Comparison of ENCODE assay signal across 18 cellular contexts in the genomic region with DNA sequence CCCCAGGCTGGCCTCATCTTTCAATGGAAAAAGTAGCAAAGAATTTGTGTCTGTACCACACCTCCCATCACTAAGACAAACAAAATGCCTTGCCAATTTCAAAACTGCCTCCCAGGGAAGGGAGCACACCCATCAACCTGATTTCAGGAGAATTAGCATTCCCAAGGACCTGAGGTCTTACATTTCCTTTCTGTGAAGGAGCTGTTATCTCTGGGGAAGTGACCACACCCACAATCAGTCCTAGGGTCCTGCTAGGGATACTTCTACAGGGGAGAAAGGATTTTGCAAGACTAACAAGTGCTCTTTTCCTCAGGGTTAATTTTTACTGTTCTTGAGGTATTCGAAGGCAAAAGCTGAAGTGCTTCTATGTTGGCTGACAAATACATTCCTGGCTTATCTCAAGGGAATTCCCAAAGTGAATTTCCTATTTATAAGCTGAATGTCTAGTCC.
DNase-seq lines count a peak whose midpoint lies in the region; ATAC-seq and TF ChIP-seq lines count a peak whose summit lies in the region.
"Had no signal": no experiment of that assay in that cellular context is flagged by ENCODE, and none has a peak within 500 bp of the region (broad histone marks: within the 10 kb centered on the region; RNA-seq: fewer than 3 reads in every experiment).

No MANE protein-coding gene starts in this region.

- peaks cover 12 to 13% of the 10 kb centered on the region in 2 experiments for H3K4me1 ChIP-seq in SK-N-SH (ENCODE audit: control insufficient read depth in 1 of 2, insufficient read depth in 2 of 2, low read depth in 1 of 2, low read length in 1 of 2)
- H3K4me1 ChIP-seq in mesenchymal stem cell (ENCODE audit: control insufficient read depth, insufficient read depth, low read depth, low read length), result no peaks in the 10 kb centered on the region
- H3K4me1 ChIP-seq: foreskin keratinocyte, Peyer's patch had no signal

- peaks cover 7% of the 10 kb centered on the region for H3F3A ChIP-seq in SK-N-SH (replicated peaks; ENCODE audit: insufficient read depth)

- no peak for TF ChIP-seq RAD21 in SK-N-SH (IDR thresholded peaks at IDR 0.05; ENCODE audit: low read length)

- no peaks in the 10 kb centered on the region for H3K9me3 ChIP-seq in SK-N-SH
- no peaks in the 10 kb centered on the region for H3K9me3 ChIP-seq in mesenchymal stem cell (ENCODE audit: control insufficient read depth, low read length)
- H3K9me3 ChIP-seq: pancreas, Peyer's patch had no signal

- 11% methylated on average over 1 of the region's 1 CpG for WGBS in SK-N-SH (ENCODE audit: low lambda C conversion rate)
- no CpG with 5 or more reads among the region's 1 CpG for WGBS in mesenchymal stem cell

- H3K4ac ChIP-seq in mesenchymal stem cell (ENCODE audit: low read depth in 1 of 2, low read length in 2 of 2), result no peak overlapping the region

- no peaks in the 10 kb centered on the region for H3K79me1 ChIP-seq in mesenchymal stem cell (replicated peaks; ENCODE audit: low read length, poor library complexity, severe bottlenecking)

- H3K36me3 Mint-ChIP-seq in activated CD4-positive, alpha-beta memory T cell treated with anti-CD3 and anti-CD28 coated beads for 36 hours, result no peaks in the 10 kb centered on the region
- H3K36me3 Mint-ChIP-seq: CD8-positive, alpha-beta memory T cell; stimulated activated naive B cell treated with anti-CD40 and anti-IgM and Interleukin-4, amounts not matched to agents 10 μg/mL and 1 μg/mL and 100 μg/mL, for 72 hours had no signal

- H3K27me3 Mint-ChIP-seq in activated CD4-positive, alpha-beta memory T cell treated with anti-CD3 and anti-CD28 coated beads for 36 hours, result no peaks in the 10 kb centered on the region

- no peaks in the 10 kb centered on the region for H3K9me3 Mint-ChIP-seq in activated CD4-positive, alpha-beta memory T cell treated with anti-CD3 and anti-CD28 coated beads for 36 hours
- H3K9me3 Mint-ChIP-seq: CD8-positive, alpha-beta memory T cell; stimulated activated naive B cell treated with anti-CD40 and anti-IgM and Interleukin-4, amounts not matched to agents 10 μg/mL and 1 μg/mL and 100 μg/mL, for 72 hours had no signal

- no peaks in the 10 kb centered on the region for H3K27me3 ChIP-seq in SK-N-SH (ENCODE audit: insufficient read depth)
- H3K27me3 ChIP-seq in mesenchymal stem cell (ENCODE audit: control insufficient read depth in 1 of 2, insufficient read depth in 1 of 2, low read length in 2 of 2), result no peaks in the 10 kb centered on the region
- H3K27me3 ChIP-seq: brain microvascular endothelial cell, pancreas, Peyer's patch had no signal

- TF ChIP-seq EP300 in SK-N-SH (IDR thresholded peaks at IDR 0.05; ENCODE audit: borderline replicate concordance in 1 of 2, low read depth in 1 of 2, low read length in 1 of 2), result no peak

- H2BK120ac ChIP-seq in mesenchymal stem cell (ENCODE audit: low read depth, low read length), result no peak overlapping the region

- H3K9ac ChIP-seq in SK-N-SH, result no peak overlapping the region
- no peak overlapping the region for H3K9ac ChIP-seq in mesenchymal stem cell (ENCODE audit: low read length)

- POLR2A ChIA-PET in SK-N-SH (lab: Yijun Ruan, JAX), result no interaction called here
- POLR2A ChIA-PET in activated CD4-positive, alpha-beta memory T cell treated with anti-CD3 and anti-CD28 coated beads for 36 hours (lab: Charles Lee), result no interaction called here

- no peak overlapping the region for H3K23ac ChIP-seq in mesenchymal stem cell (ENCODE audit: low read length in 2 of 2)

- intact Hi-C loops in activated CD4-positive, alpha-beta memory T cell treated with anti-CD3 and anti-CD28 coated beads for 36 hours (cut with micrococcal nuclease), result loop anchor here (5.0 kb wide), 1 partner anchor 97 kb away; a partner anchor contains a TSS

- H3K4me3 ChIP-seq in SK-N-SH (ENCODE audit: low read depth in 2 of 2, low read length in 1 of 2), result no peak overlapping the region
- no peak overlapping the region for H3K4me3 ChIP-seq in fibroblast of pulmonary artery (replicated peaks; ENCODE audit: low read depth, low read length)
- no peak overlapping the region for H3K4me3 ChIP-seq in mesenchymal stem cell (ENCODE audit: insufficient read depth in 1 of 2, low read depth in 1 of 2, low read length in 2 of 2)
- H3K4me3 ChIP-seq: pancreas, Peyer's patch had no signal

- no peak overlapping the region for H3K18ac ChIP-seq in mesenchymal stem cell (ENCODE audit: low read depth in 1 of 2, low read length in 2 of 2)

- no peak overlapping the region for H4K91ac ChIP-seq in mesenchymal stem cell (ENCODE audit: low read length)

- CTCF ChIA-PET in SK-N-SH (lab: Yijun Ruan, JAX), result interaction anchor here (1.1 to 1.4 kb wide), 4 partner anchors 14 to 225 kb away, joined by 3 to 4 read pairs (median 4); a partner anchor contains a TSS
- CTCF ChIA-PET in activated CD4-positive, alpha-beta memory T cell treated with anti-CD3 and anti-CD28 coated beads for 36 hours (lab: Charles Lee), result no interaction called here

- no peaks in the 10 kb centered on the region for H3K79me2 ChIP-seq in SK-N-SH (ENCODE audit: insufficient read depth)

- no peak overlapping the region for H3K4me3 Mint-ChIP-seq in activated CD4-positive, alpha-beta memory T cell treated with anti-CD3 and anti-CD28 coated beads for 36 hours
- H3K4me3 Mint-ChIP-seq: CD8-positive, alpha-beta memory T cell; stimulated activated naive B cell treated with anti-CD40 and anti-IgM and Interleukin-4, amounts not matched to agents 10 μg/mL and 1 μg/mL and 100 μg/mL, for 72 hours had no signal

- H2AFZ ChIP-seq in SK-N-SH (ENCODE audit: low read depth), result no peak overlapping the region
- no peak overlapping the region for H2AFZ ChIP-seq in mesenchymal stem cell (ENCODE audit: low read depth, low read length)

- no peak overlapping the region for H3K27ac Mint-ChIP-seq in activated CD4-positive, alpha-beta memory T cell treated with anti-CD3 and anti-CD28 coated beads for 36 hours
- H3K27ac Mint-ChIP-seq: CD8-positive, alpha-beta memory T cell; stimulated activated naive B cell treated with anti-CD40 and anti-IgM and Interleukin-4, amounts not matched to agents 10 μg/mL and 1 μg/mL and 100 μg/mL, for 72 hours had no signal

- H4K8ac ChIP-seq in mesenchymal stem cell (ENCODE audit: low read length), result no peak overlapping the region

- no peaks in the 10 kb centered on the region for H3K36me3 ChIP-seq in SK-N-SH (replicated peaks in 1 of 2; ENCODE audit: control insufficient read depth in 1 of 2, insufficient read depth in 2 of 2, low read length in 1 of 2)
- H3K36me3 ChIP-seq in mesenchymal stem cell (ENCODE audit: control insufficient read depth in 1 of 2, insufficient read depth in 2 of 2, low read depth in 1 of 2, low read length in 2 of 2), result no peaks in the 10 kb centered on the region
- H3K36me3 ChIP-seq: brain microvascular endothelial cell, pancreas, Peyer's patch had no signal

- no peak for TF ChIP-seq CTCF in SK-N-SH (IDR thresholded peaks at IDR 0.05)
- no peak for TF ChIP-seq CTCF in fibroblast of pulmonary artery (IDR thresholded peaks at IDR 0.05; ENCODE audit: low read length, missing control alignments)

- H3K27ac ChIP-seq in SK-N-SH (ENCODE audit: low read depth in 2 of 2, low read length in 1 of 2), result peak overlapping the region; percentile 1 to 86; a peak in 2 of 4 replicates
- no peak overlapping the region for H3K27ac ChIP-seq in mesenchymal stem cell (ENCODE audit: low read length, poor library complexity, severe bottlenecking)
- H3K27ac ChIP-seq: brain microvascular endothelial cell, foreskin keratinocyte, pancreas, Peyer's patch had no signal

- no peak for ATAC-seq in GM19023 (IDR thresholded peaks at IDR 0.05; ENCODE audit: unreplicated experiment)
- ATAC-seq: foreskin keratinocyte; stimulated activated naive B cell treated with anti-CD40 and anti-IgM and Interleukin-4, amounts not matched to agents 10 μg/mL and 1 μg/mL and 100 μg/mL, for 72 hours had no signal

- peak; percentile 20 for DNase-seq in Daoy (ENCODE audit: low read depth)
- DNase-seq in SK-N-SH, result no peak
- peak; percentile 68 for DNase-seq in fibroblast of pulmonary artery (ENCODE audit: low read depth)
- peak; percentile 75 for DNase-seq in mesenchymal stem cell
- DNase-seq in NCI-H2227 treated with DMSO at 0.1 percent for 48 hours (lab: John Stamatoyannopoulos, UW), result no peak
- no peak for DNase-seq in NCI-H446 (lab: John Stamatoyannopoulos, UW)
- no peak for DNase-seq in activated CD4-positive, alpha-beta memory T cell treated with anti-CD3 and anti-CD28 coated beads for 36 hours
- DNase-seq: activated CD4-positive, CD25-positive, alpha-beta regulatory T cell; activated gamma-delta T cell treated with Interleukin-2 at 50 U/mL for 16 hours; brain microvascular endothelial cell; CD8-positive, alpha-beta memory T cell; foreskin keratinocyte; NCI-H187 treated with DMSO at 0.1 percent for 48 hours; NCI-H774; pancreas; Peyer's patch; stimulated activated naive B cell treated with anti-CD40 and anti-IgM and Interleukin-4, amounts not matched to agents 10 μg/mL and 1 μg/mL and 100 μg/mL, for 72 hours had no signal

- no peaks in the 10 kb centered on the region for H4K20me1 ChIP-seq in SK-N-SH (ENCODE audit: insufficient read depth)

- H3K4me2 ChIP-seq in SK-N-SH (no peak overlapping the region; the same call in 1 of the 2 replicates), mesenchymal stem cell (ENCODE audit: low read length, poor library complexity, severe bottlenecking) (no peak overlapping the region)

- no peak overlapping the region for H2BK5ac ChIP-seq in mesenchymal stem cell (ENCODE audit: low read depth, low read length, poor library complexity, severe bottlenecking)

- no peaks in the 10 kb centered on the region for H3K4me1 Mint-ChIP-seq in activated CD4-positive, alpha-beta memory T cell treated with anti-CD3 and anti-CD28 coated beads for 36 hours (ENCODE audit: low read depth)
- H3K4me1 Mint-ChIP-seq: stimulated activated naive B cell treated with anti-CD40 and anti-IgM and Interleukin-4, amounts not matched to agents 10 μg/mL and 1 μg/mL and 100 μg/mL, for 72 hours had no signal

- H2BK15ac ChIP-seq in mesenchymal stem cell (ENCODE audit: low read depth, poor library complexity, severe bottlenecking), result no peak overlapping the region

- H3K14ac ChIP-seq in mesenchymal stem cell (ENCODE audit: low read length in 2 of 2), result no peak overlapping the region

- H3K9me2 ChIP-seq in SK-N-SH, result no peaks in the 10 kb centered on the region

- no peak overlapping the region for H2AK5ac ChIP-seq in mesenchymal stem cell (ENCODE audit: low read length, severe bottlenecking)

- no peak overlapping the region for H2BK12ac ChIP-seq in mesenchymal stem cell (ENCODE audit: low read length in 2 of 2)

Comparison
In these comparisons a context has a peak if more than half of its experiments do, and no peak if none do; other contexts are left out.
1. DNase-seq: peak in Daoy (single experiment), fibroblast of pulmonary artery (single experiment) and mesenchymal stem cell (single experiment); none in SK-N-SH (single experiment), NCI-H2227 treated with DMSO at 0.1 percent for 48 hours (single experiment), NCI-H446 (0 of 2) and activated CD4-positive, alpha-beta memory T cell treated with anti-CD3 and anti-CD28 coated beads for 36 hours (single experiment).